Comparison of ENCODE assay signal across 19 cellular contexts in genomic region chr9:21412109-21412508, GRCh38. TPM values are rescaled to one million over a fixed set of nuclear protein-coding genes. Genes with fewer than 3 reads are reported as not detected.
DNase-seq lines count a peak whose midpoint lies in the region; ATAC-seq, FAIRE-seq and TF ChIP-seq lines count a peak whose summit lies in the region.
"Had no signal": no experiment of that assay in that cellular context is flagged by ENCODE, and none has a peak within 500 bp of the region (broad histone marks: within the 10 kb centered on the region; RNA-seq: fewer than 3 reads in every experiment).

No MANE protein-coding gene starts in this region.

- FAIRE-seq in GM19239 (lab: Jason Lieb, UNC): peak; percentile 75

- no peak for TF ChIP-seq CTCF in progenitor cell of endocrine pancreas (IDR thresholded peaks at IDR 0.05; ENCODE audit: unreplicated experiment)

- H3K27me3 Mint-ChIP-seq in naive B cell (peaks cover 34 to 54% (median 46%) of the 10 kb centered on the region in 3 donors), progenitor cell of endocrine pancreas (peaks cover 8% of the 10 kb centered on the region)

- peak overlapping the region; percentile 4 to 87 (median 62) for H3K4me3 Mint-ChIP-seq in naive B cell
- H3K4me3 Mint-ChIP-seq in progenitor cell of endocrine pancreas (ENCODE audit: low read depth): no peak overlapping the region
- H3K4me3 Mint-ChIP-seq: activated CD4-positive, alpha-beta T cell treated with anti-CD3 and anti-CD28 coated beads for 36 hours; T-helper 2 cell treated with Interferon-gamma antibody and Interleukin-4, amounts not matched to agents 5 μg/mL and 100 μg/mL, for 36 hours had no signal

- ATAC-seq in HG02759 (IDR thresholded peaks at IDR 0.05; ENCODE audit: unreplicated experiment) (peak; percentile 76), naive B cell (ENCODE audit: low read depth in 2 of 2) (peak; percentile 97), HG03520 (IDR thresholded peaks at IDR 0.05; ENCODE audit: unreplicated experiment) (no peak)
- ATAC-seq: activated CD4-positive, alpha-beta T cell treated with anti-CD3 and anti-CD28 coated beads for 36 hours; left lung had no signal

- peaks cover 22 to 36% (median 30%) of the 10 kb centered on the region in 3 donors for H3K4me1 Mint-ChIP-seq in naive B cell
- H3K4me1 Mint-ChIP-seq in progenitor cell of endocrine pancreas (ENCODE audit: low read depth): no peaks in the 10 kb centered on the region
- H3K4me1 Mint-ChIP-seq: activated CD4-positive, alpha-beta T cell treated with anti-CD3 and anti-CD28 coated beads for 36 hours had no signal

- H3K9me3 Mint-ChIP-seq in naive B cell (no peaks in the 10 kb centered on the region), progenitor cell of endocrine pancreas (ENCODE audit: low read depth) (no peaks in the 10 kb centered on the region)
- H3K9me3 Mint-ChIP-seq: T-helper 2 cell treated with Interferon-gamma antibody and Interleukin-4, amounts not matched to agents 5 μg/mL and 100 μg/mL, for 36 hours had no signal

- DNase-seq in GM19239 (ENCODE audit: insufficient read length, low spot score) (no peak), NAMALWA (ENCODE audit: low spot score) (peak; percentile 76), naive B cell (peak; percentile 61), progenitor cell of endocrine pancreas (ENCODE audit: low spot score, unreplicated experiment) (no peak), posterior vena cava (ENCODE audit: low spot score) (no peak)
- no peak for DNase-seq in stimulated activated CD4-positive, alpha-beta T cell treated with anti-CD3 and anti-CD28 coated beads, Interleukin-4, amount 100 ng/mL, for 1 hour
- DNase-seq: activated CD4-positive, alpha-beta T cell treated with anti-CD3 and anti-CD28 coated beads for 36 hours; activated T-cell treated with anti-CD3 and anti-CD28 coated beads for 4 hours; IMR-90; left lung; NCI-H1417; occipital lobe; stimulated activated CD4-positive, alpha-beta T cell treated with anti-CD3 and anti-CD28 coated beads, Interleukin-4, amount 100 ng/mL, for 24 hours; thyroid gland had no signal

- intact Hi-C loops in posterior vena cava (cut with DNase I): no loop called here

- H3K36me3 Mint-ChIP-seq in naive B cell: no peaks in the 10 kb centered on the region
- no peaks in the 10 kb centered on the region for H3K36me3 Mint-ChIP-seq in progenitor cell of endocrine pancreas (ENCODE audit: insufficient read depth)

- H3K27ac Mint-ChIP-seq in naive B cell: peak overlapping the region in 1 of 6 donors; percentile 51
- no peak overlapping the region for H3K27ac Mint-ChIP-seq in progenitor cell of endocrine pancreas
- H3K27ac Mint-ChIP-seq: activated CD4-positive, alpha-beta T cell treated with anti-CD3 and anti-CD28 coated beads for 36 hours; T-helper 2 cell treated with Interferon-gamma antibody and Interleukin-4, amounts not matched to agents 5 μg/mL and 100 μg/mL, for 36 hours had no signal

RNA-seq across cellular contexts. Expression of gene IFNA8, which starts 3.2 kb away (rescaled TPM):
- polyA plus RNA-seq in naive B cell (ENCODE audit: low read depth in 6 of 6): not detected
- total RNA-seq in progenitor cell of endocrine pancreas (not detected in 2 replicates), posterior vena cava (not detected)
- total RNA-seq: activated CD4-positive, alpha-beta T cell treated with anti-CD3 and anti-CD28 coated beads for 36 hours; hepatocyte; IMR-90; left lung; occipital lobe; thyroid gland had no signal
- polyA plus RNA-seq: BJ, hepatocyte, IMR-90 had no signal

RNA-seq across cellular contexts. Expression of gene IFNA2, which starts 26.9 kb away (rescaled TPM):
- not detected for polyA plus RNA-seq in naive B cell (ENCODE audit: low read depth in 6 of 6)
- total RNA-seq in progenitor cell of endocrine pancreas (not detected in 2 replicates), posterior vena cava (not detected)
- total RNA-seq: activated CD4-positive, alpha-beta T cell treated with anti-CD3 and anti-CD28 coated beads for 36 hours; hepatocyte; IMR-90; left lung; occipital lobe; thyroid gland had no signal
- polyA plus RNA-seq: BJ, hepatocyte, IMR-90 had no signal

RNA-seq across cellular contexts. Expression of gene IFNA1, which starts 28.1 kb away (rescaled TPM):
- polyA plus RNA-seq in naive B cell (ENCODE audit: low read depth in 6 of 6): not detected
- total RNA-seq in progenitor cell of endocrine pancreas (not detected in 2 replicates), posterior vena cava (not detected)
- total RNA-seq: activated CD4-positive, alpha-beta T cell treated with anti-CD3 and anti-CD28 coated beads for 36 hours; hepatocyte; IMR-90; left lung; occipital lobe; thyroid gland had no signal
- polyA plus RNA-seq: BJ, hepatocyte, IMR-90 had no signal

RNA-seq across cellular contexts. Expression of gene IFNA13, which starts 44.3 kb away (rescaled TPM):
- polyA plus RNA-seq in naive B cell (ENCODE audit: low read depth in 6 of 6): not detected
- total RNA-seq in progenitor cell of endocrine pancreas: not detected in 2 replicates
- not detected for total RNA-seq in posterior vena cava
- total RNA-seq: activated CD4-positive, alpha-beta T cell treated with anti-CD3 and anti-CD28 coated beads for 36 hours; hepatocyte; IMR-90; left lung; occipital lobe; thyroid gland had no signal
- polyA plus RNA-seq: BJ, hepatocyte, IMR-90 had no signal

Comparison
In these comparisons a context has a peak if more than half of its experiments do, and no peak if none do; other contexts are left out.
1. DNase-seq: peak in NAMALWA (single experiment) and naive B cell (single experiment); none in GM19239 (single experiment), stimulated activated CD4-positive, alpha-beta T cell treated with anti-CD3 and anti-CD28 coated beads, Interleukin-4, amount 100 ng/mL, for 1 hour (single experiment), progenitor cell of endocrine pancreas (single experiment) and posterior vena cava (single experiment).